Comparison of ENCODE assay signal across 1 cellular context in the genomic region with DNA sequence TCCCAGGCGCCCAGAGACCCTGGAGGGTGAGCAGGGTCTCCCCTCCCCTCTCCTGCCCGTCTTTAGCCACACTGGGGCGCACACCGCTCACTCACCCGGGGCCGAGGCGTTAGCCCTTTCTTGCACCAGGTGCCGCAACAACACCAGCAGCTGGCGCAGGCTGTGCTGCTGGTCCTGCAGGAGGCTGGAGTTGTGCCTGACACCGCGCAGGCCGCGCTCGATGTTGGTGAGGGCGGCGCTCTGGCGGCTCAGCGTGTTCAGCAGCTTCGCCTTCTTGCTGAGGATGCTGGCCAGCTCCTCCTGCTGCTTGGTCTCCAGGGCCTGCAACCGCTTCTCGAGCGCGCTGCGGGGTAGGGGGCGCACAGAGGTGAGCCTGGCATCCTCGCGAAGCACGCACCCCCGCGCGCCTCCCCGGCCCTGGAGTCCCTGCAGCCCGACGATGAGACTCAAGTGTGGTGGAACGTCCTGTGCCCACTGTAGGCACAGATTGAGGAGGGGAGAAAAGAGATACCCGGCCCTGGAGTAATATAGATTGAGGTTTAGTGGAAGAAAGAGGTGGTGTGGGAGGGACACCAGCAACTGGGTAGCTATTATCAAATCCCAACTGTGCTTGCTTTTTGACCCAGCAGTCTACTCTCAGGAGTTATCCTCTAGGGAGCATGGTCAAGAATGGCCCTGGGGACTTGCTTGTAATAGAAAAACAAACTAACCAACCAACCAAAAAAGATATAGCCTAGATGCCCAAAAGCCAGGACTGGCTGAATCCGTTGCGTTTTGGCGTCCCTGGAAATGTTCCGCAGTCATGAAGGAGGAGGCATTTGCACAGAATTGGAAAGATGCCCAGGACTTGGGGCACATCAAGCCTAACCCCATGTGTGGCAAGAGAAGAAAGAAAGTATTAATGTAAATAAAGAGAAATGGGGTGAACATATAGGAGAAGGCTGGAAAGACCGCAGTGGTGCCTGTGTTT.
TF ChIP-seq lines count a peak whose summit lies in the region.

No MANE protein-coding gene starts in this region.

TF ChIP-seq in GM12878, 131 proteins besides CTCF, POLR2A, EP300 and RAD21:
- TF ChIP-seq RB1 (IDR thresholded peaks at IDR 0.05; ENCODE audit: borderline replicate concordance): no peak
- TF ChIP-seq, protein P1, sequence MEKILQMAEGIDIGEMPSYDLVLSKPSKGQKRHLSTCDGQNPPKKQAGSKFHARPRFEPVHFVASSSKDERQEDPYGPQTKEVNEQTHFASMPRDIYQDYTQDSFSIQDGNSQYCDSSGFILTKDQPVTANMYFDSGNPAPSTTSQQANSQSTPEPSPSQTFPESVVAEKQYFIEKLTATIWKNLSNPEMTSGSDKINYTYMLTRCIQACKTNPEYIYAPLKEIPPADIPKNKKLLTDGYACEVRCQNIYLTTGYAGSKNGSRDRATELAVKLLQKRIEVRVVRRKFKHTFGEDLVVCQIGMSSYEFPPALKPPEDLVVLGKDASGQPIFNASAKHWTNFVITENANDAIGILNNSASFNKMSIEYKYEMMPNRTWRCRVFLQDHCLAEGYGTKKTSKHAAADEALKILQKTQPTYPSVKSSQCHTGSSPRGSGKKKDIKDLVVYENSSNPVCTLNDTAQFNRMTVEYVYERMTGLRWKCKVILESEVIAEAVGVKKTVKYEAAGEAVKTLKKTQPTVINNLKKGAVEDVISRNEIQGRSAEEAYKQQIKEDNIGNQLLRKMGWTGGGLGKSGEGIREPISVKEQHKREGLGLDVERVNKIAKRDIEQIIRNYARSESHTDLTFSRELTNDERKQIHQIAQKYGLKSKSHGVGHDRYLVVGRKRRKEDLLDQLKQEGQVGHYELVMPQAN (conservative IDR thresholded peaks at IDR 0.05): no peak
- TF ChIP-seq ATF7 (IDR thresholded peaks at IDR 0.05; ENCODE audit: low read depth): no peak
- no peak for TF ChIP-seq PAX5 (IDR thresholded peaks at IDR 0.05; ENCODE audit: borderline replicate concordance, low read depth, low read length)
- no peak for TF ChIP-seq HDGF (IDR thresholded peaks at IDR 0.05)
- TF ChIP-seq ZNF687 (IDR thresholded peaks at IDR 0.05): no peak
- TF ChIP-seq SPI1 (IDR thresholded peaks at IDR 0.05; ENCODE audit: borderline replicate concordance, insufficient read depth, low read depth, low read length): no peak
- TF ChIP-seq SMAD1 (IDR thresholded peaks at IDR 0.05; ENCODE audit: low read depth, partially characterized antibody): no peak
- TF ChIP-seq TAF1 (IDR thresholded peaks at IDR 0.05; ENCODE audit: borderline replicate concordance, low read depth, low read length): no peak
- TF ChIP-seq TBL1XR1 (IDR thresholded peaks at IDR 0.05; ENCODE audit: low read depth, low read length): no peak
- no peak for TF ChIP-seq HCFC1 (IDR thresholded peaks at IDR 0.05; ENCODE audit: low read length)
- TF ChIP-seq KDM1A (IDR thresholded peaks at IDR 0.05; ENCODE audit: borderline replicate concordance): no peak
- no peak for TF ChIP-seq SP1 (IDR thresholded peaks at IDR 0.05; ENCODE audit: low read depth, low read length)
- no peak for TF ChIP-seq MXI1 (IDR thresholded peaks at IDR 0.05; ENCODE audit: low read depth, low read length)
